Comparison of ENCODE assay signal across 2 cellular contexts in the genomic region with DNA sequence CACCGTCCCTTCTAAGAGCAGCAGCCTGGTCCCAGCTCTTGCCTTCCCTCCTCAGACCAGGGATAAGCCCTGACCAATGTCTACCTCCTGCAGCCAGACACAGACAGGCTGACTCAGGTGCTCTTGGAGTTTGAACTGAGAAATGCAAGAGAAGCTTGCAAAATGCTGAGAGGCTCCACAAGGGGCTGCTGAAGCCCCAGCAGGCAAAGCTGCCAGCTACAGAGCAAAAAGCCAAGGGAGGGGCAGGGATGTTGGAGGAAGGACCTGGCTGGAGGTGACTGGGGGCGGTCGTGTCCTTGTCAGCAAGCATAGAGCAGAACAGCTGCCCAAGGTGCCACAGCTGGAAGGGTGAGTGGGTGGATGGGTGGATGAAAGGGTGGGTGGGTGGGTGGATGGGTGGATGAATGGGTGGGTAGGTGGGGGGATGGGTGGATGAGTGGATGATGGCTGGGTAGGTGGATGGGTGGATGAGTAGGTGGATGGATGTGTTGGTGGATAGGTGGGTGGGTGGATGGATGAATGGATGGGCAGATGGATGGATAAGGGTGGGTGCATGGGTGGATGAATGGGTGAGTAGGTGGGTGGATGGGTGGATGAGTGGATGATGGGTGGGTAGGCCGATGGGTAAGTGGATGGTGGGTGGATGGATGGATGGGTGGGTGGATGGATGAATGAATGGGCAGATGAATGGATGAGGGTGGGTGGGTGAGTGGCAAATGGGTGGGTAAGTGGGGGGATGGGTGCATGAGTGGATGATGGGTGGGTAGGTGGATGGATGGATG.
TF ChIP-seq lines count a peak whose summit lies in the region.

No MANE protein-coding gene starts in this region.

TF ChIP-seq in IMR-90, 13 proteins besides CTCF, POLR2A, EP300 and RAD21:
- TF ChIP-seq SMC3 (IDR thresholded peaks at IDR 0.05; ENCODE audit: low read depth, low read length) (no peak), CEBPB (IDR thresholded peaks at IDR 0.05; ENCODE audit: low read depth, low read length) (no peak), MAZ (IDR thresholded peaks at IDR 0.05; ENCODE audit: borderline replicate concordance, low read depth, low read length) (no peak), NFE2L2 (IDR thresholded peaks at IDR 0.05; ENCODE audit: low read depth, low read length) (no peak), MAFK (IDR thresholded peaks at IDR 0.05; ENCODE audit: low read depth, low read length) (no peak)
- TF ChIP-seq, protein P1, sequence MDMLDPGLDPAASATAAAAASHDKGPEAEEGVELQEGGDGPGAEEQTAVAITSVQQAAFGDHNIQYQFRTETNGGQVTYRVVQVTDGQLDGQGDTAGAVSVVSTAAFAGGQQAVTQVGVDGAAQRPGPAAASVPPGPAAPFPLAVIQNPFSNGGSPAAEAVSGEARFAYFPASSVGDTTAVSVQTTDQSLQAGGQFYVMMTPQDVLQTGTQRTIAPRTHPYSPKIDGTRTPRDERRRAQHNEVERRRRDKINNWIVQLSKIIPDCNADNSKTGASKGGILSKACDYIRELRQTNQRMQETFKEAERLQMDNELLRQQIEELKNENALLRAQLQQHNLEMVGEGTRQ (IDR thresholded peaks at IDR 0.05; ENCODE audit: low read depth, low read length): no peak
- TF ChIP-seq, protein P2, sequence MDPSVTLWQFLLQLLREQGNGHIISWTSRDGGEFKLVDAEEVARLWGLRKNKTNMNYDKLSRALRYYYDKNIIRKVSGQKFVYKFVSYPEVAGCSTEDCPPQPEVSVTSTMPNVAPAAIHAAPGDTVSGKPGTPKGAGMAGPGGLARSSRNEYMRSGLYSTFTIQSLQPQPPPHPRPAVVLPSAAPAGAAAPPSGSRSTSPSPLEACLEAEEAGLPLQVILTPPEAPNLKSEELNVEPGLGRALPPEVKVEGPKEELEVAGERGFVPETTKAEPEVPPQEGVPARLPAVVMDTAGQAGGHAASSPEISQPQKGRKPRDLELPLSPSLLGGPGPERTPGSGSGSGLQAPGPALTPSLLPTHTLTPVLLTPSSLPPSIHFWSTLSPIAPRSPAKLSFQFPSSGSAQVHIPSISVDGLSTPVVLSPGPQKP (IDR thresholded peaks at IDR 0.05; ENCODE audit: borderline replicate concordance, low read depth, low read length): no peak

TF ChIP-seq in GM23338, 12 proteins besides CTCF, POLR2A, EP300 and RAD21:
- TF ChIP-seq, protein P3, sequence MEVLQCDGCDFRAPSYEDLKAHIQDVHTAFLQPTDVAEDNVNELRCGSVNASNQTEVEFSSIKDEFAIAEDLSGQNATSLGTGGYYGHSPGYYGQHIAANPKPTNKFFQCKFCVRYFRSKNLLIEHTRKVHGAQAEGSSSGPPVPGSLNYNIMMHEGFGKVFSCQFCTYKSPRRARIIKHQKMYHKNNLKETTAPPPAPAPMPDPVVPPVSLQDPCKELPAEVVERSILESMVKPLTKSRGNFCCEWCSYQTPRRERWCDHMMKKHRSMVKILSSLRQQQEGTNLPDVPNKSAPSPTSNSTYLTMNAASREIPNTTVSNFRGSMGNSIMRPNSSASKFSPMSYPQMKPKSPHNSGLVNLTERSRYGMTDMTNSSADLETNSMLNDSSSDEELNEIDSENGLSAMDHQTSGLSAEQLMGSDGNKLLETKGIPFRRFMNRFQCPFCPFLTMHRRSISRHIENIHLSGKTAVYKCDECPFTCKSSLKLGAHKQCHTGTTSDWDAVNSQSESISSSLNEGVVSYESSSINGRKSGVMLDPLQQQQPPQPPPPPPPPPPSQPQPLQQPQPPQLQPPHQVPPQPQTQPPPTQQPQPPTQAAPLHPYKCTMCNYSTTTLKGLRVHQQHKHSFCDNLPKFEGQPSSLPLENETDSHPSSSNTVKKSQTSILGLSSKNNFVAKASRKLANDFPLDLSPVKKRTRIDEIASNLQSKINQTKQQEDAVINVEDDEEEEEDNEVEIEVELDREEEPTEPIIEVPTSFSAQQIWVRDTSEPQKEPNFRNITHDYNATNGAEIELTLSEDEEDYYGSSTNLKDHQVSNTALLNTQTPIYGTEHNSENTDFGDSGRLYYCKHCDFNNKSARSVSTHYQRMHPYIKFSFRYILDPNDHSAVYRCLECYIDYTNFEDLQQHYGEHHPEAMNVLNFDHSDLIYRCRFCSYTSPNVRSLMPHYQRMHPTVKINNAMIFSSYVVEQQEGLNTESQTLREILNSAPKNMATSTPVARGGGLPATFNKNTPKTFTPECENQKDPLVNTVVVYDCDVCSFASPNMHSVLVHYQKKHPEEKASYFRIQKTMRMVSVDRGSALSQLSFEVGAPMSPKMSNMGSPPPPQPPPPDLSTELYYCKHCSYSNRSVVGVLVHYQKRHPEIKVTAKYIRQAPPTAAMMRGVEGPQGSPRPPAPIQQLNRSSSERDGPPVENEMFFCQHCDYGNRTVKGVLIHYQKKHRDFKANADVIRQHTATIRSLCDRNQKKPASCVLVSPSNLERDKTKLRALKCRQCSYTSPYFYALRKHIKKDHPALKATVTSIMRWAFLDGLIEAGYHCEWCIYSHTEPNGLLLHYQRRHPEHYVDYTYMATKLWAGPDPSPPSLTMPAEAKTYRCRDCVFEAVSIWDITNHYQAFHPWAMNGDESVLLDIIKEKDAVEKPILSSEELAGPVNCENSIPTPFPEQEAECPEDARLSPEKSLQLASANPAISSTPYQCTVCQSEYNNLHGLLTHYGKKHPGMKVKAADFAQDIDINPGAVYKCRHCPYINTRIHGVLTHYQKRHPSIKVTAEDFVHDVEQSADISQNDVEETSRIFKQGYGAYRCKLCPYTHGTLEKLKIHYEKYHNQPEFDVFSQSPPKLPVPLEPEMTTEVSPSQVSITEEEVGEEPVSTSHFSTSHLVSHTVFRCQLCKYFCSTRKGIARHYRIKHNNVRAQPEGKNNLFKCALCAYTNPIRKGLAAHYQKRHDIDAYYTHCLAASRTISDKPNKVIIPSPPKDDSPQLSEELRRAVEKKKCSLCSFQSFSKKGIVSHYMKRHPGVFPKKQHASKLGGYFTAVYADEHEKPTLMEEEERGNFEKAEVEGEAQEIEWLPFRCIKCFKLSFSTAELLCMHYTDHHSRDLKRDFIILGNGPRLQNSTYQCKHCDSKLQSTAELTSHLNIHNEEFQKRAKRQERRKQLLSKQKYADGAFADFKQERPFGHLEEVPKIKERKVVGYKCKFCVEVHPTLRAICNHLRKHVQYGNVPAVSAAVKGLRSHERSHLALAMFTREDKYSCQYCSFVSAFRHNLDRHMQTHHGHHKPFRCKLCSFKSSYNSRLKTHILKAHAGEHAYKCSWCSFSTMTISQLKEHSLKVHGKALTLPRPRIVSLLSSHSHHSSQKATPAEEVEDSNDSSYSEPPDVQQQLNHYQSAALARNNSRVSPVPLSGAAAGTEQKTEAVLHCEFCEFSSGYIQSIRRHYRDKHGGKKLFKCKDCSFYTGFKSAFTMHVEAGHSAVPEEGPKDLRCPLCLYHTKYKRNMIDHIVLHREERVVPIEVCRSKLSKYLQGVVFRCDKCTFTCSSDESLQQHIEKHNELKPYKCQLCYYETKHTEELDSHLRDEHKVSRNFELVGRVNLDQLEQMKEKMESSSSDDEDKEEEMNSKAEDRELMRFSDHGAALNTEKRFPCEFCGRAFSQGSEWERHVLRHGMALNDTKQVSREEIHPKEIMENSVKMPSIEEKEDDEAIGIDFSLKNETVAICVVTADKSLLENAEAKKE (CRISPR knock-in tag; IDR thresholded peaks at IDR 0.05): no peak
- TF ChIP-seq, protein P4, sequence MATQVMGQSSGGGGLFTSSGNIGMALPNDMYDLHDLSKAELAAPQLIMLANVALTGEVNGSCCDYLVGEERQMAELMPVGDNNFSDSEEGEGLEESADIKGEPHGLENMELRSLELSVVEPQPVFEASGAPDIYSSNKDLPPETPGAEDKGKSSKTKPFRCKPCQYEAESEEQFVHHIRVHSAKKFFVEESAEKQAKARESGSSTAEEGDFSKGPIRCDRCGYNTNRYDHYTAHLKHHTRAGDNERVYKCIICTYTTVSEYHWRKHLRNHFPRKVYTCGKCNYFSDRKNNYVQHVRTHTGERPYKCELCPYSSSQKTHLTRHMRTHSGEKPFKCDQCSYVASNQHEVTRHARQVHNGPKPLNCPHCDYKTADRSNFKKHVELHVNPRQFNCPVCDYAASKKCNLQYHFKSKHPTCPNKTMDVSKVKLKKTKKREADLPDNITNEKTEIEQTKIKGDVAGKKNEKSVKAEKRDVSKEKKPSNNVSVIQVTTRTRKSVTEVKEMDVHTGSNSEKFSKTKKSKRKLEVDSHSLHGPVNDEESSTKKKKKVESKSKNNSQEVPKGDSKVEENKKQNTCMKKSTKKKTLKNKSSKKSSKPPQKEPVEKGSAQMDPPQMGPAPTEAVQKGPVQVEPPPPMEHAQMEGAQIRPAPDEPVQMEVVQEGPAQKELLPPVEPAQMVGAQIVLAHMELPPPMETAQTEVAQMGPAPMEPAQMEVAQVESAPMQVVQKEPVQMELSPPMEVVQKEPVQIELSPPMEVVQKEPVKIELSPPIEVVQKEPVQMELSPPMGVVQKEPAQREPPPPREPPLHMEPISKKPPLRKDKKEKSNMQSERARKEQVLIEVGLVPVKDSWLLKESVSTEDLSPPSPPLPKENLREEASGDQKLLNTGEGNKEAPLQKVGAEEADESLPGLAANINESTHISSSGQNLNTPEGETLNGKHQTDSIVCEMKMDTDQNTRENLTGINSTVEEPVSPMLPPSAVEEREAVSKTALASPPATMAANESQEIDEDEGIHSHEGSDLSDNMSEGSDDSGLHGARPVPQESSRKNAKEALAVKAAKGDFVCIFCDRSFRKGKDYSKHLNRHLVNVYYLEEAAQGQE (IDR thresholded peaks at IDR 0.05; ENCODE audit: unreplicated experiment): no peak
- TF ChIP-seq NANOG (IDR thresholded peaks at IDR 0.05; ENCODE audit: borderline replicate concordance) (no peak), POLR2AphosphoS5 (IDR thresholded peaks at IDR 0.05; ENCODE audit: low read depth) (no peak), CREB1 (CRISPR knock-in tag; IDR thresholded peaks at IDR 0.05; ENCODE audit: low read depth) (no peak), JUNB (IDR thresholded peaks at IDR 0.05; ENCODE audit: unreplicated experiment) (no peak), EZH2phosphoT487 (IDR thresholded peaks at IDR 0.05; ENCODE audit: unreplicated experiment) (no peak), ZNF114 (CRISPR knock-in tag; IDR thresholded peaks at IDR 0.05) (no peak), EZH2 (IDR thresholded peaks at IDR 0.05; ENCODE audit: low read depth, unreplicated experiment) (no peak), STAT1 (IDR thresholded peaks at IDR 0.05; ENCODE audit: unreplicated experiment) (no peak), ZNF331 (CRISPR knock-in tag; IDR thresholded peaks at IDR 0.05; ENCODE audit: low read depth) (no peak)
- TF ChIP-seq, protein P5, sequence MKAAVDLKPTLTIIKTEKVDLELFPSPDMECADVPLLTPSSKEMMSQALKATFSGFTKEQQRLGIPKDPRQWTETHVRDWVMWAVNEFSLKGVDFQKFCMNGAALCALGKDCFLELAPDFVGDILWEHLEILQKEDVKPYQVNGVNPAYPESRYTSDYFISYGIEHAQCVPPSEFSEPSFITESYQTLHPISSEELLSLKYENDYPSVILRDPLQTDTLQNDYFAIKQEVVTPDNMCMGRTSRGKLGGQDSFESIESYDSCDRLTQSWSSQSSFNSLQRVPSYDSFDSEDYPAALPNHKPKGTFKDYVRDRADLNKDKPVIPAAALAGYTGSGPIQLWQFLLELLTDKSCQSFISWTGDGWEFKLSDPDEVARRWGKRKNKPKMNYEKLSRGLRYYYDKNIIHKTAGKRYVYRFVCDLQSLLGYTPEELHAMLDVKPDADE (IDR thresholded peaks at IDR 0.05): no peak
TF ChIP-seq in GM23338: peak in this region for 0.
